In the genomic region with DNA sequence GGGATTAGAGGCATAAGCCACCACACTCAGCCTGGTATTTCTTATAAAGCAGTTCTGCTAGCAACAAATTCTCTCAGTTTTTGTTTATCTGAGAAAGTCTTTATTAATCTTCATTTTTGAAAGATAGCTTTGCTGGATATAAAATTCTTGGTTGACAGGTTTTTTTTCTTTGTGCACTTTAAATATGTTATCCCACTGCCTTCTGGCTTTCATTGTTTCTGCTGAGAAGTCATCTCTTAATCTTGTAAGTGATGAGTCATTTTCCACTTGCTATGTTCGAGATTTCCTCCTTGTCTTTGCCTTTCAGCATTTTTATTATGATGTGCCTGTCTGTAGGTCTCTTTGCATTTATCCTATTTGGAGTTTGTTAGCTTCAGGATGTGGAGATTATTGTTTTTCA, we compare ENCODE assay signal across 21 cellular contexts.
"Had no signal": no experiment of that assay in that cellular context is flagged by ENCODE, and none has a peak within 500 bp of the region (broad histone marks: within the 10 kb centered on the region; RNA-seq: fewer than 3 reads in every experiment).

No MANE protein-coding gene starts in this region.

- ATAC-seq: left lung had no signal

- H3K36me3 ChIP-seq: left lung, tibial artery had no signal

- H3K27ac ChIP-seq: left lung, tibial artery had no signal

- H3K27me3 ChIP-seq: left lung, tibial artery had no signal

- H3K4me1 ChIP-seq: left lung, tibial artery had no signal

- H3K4me3 ChIP-seq: left lung, tibial artery had no signal

- H3K27me3 Mint-ChIP-seq: activated CD4-positive, alpha-beta memory T cell treated with anti-CD3 and anti-CD28 coated beads for 36 hours had no signal

- H3K27ac Mint-ChIP-seq: activated B cell treated with CpG ODN at 0.5 μM for 24 hours; activated CD4-positive, alpha-beta memory T cell treated with anti-CD3 and anti-CD28 coated beads for 36 hours; activated naive CD8-positive, alpha-beta T cell; activated T-helper 1 cell treated with anti-CD3 and anti-CD28 coated beads, Interleukin-12 subunit alpha, Interleukin-12 subunit beta, Interleukin-2, Interleukin-4 antibody, amounts not matched to agents 30 ng/mL and 10 ng/mL and 1 ng/mL, durations not matched to agents 14 hours and 24 hours and 36 hours; naive B cell had no signal

- DNase-seq: activated B cell treated with CpG ODN at 0.5 μM for 24 hours; activated CD4-positive, alpha-beta memory T cell treated with anti-CD3 and anti-CD28 coated beads for 36 hours; activated CD4-positive, alpha-beta T cell treated with anti-CD3 and anti-CD28 coated beads for 4 hours; activated gamma-delta T cell treated with Interleukin-2 at 50 U/mL for 16 hours; activated T-cell treated with anti-CD3 and anti-CD28 coated beads for 4 hours; amniotic stem cell; dermis blood vessel endothelial cell; effector memory CD4-positive, alpha-beta T cell; foreskin melanocyte; glutamatergic neuron; kidney; left lung; mammary epithelial cell; naive B cell; retina; stimulated activated naive CD4-positive, alpha-beta T cell; substantia nigra; tibial artery had no signal

- H3K4me3 Mint-ChIP-seq: activated B cell treated with CpG ODN at 0.5 μM for 24 hours; activated CD4-positive, alpha-beta memory T cell treated with anti-CD3 and anti-CD28 coated beads for 36 hours; activated naive CD8-positive, alpha-beta T cell; activated T-helper 1 cell treated with anti-CD3 and anti-CD28 coated beads, Interleukin-12 subunit alpha, Interleukin-12 subunit beta, Interleukin-2, Interleukin-4 antibody, amounts not matched to agents 30 ng/mL and 10 ng/mL and 1 ng/mL, durations not matched to agents 14 hours and 24 hours and 36 hours; naive B cell; neural crest cell had no signal

- H3K4me1 Mint-ChIP-seq: activated B cell treated with CpG ODN at 0.5 μM for 24 hours, naive B cell had no signal
